11 cellular contexts compared by ENCODE assay signal in the genomic region with DNA sequence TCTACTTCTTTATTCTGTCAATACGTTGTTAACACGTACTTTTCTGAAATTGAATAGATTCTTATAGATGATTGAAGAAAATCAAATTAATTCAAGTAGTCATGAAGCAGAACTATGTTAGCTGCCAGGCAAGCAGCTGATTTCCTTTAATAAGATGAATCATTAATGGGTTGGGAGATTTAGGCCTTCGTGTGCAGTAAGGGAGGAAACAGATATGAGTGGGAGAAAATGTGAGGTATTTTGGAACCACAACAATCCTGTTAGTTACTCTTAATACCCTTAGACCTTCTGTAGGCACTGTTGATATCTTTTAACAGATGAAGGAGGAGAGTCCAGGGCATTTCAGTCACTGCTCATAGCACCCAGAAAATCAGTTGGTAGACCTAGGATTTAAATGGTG.
DNase-seq lines count a peak whose midpoint lies in the region; ATAC-seq, FAIRE-seq and TF ChIP-seq lines count a peak whose summit lies in the region.
"Had no signal": no experiment of that assay in that cellular context is flagged by ENCODE, and none has a peak within 500 bp of the region (broad histone marks: within the 10 kb centered on the region; RNA-seq: fewer than 3 reads in every experiment).

No MANE protein-coding gene starts in this region.

- H3K4me3 Mint-ChIP-seq in osteocyte (ENCODE audit: unreplicated experiment): no peak overlapping the region

- no peak for TF ChIP-seq CTCF in osteocyte (IDR thresholded peaks at IDR 0.05)

- peaks cover 3% of the 10 kb centered on the region for H3K36me3 Mint-ChIP-seq in osteocyte (ENCODE audit: unreplicated experiment)

- DNase-seq in Caki2 (ENCODE audit: low read depth): peak; percentile 43
- peak; percentile 61 for DNase-seq in RCC 7860 (ENCODE audit: low spot score)
- no peak for DNase-seq in osteocyte (ENCODE audit: extremely low spot score, unreplicated experiment)
- DNase-seq in midbrain (lab: John Stamatoyannopoulos, UW): no peak
- no peak for DNase-seq in NCI-H748 treated with DMSO at 0.1 percent for 48 hours (lab: John Stamatoyannopoulos, UW)
- DNase-seq in Ammon's horn (ENCODE audit: low spot score): no peak
- no peak for DNase-seq in HUDEP-2 (lab: John Stamatoyannopoulos, UW; ENCODE audit: unreplicated experiment in 76 of 76)
- DNase-seq: activated naive CD4-positive, alpha-beta T cell treated with anti-CD3 and anti-CD28 coated beads, Interleukin-2, amount 50 U/mL, for 16 hours; head of caudate nucleus; NK-92 treated with Interleukin-12 subunit alpha and Interleukin-12 subunit beta, amount 100 ng/mL, for 24 hours had no signal

- peak; percentile 56 for ATAC-seq in esophagus mucosa

- in situ Hi-C loops in Caki2 (cut with HindIII; ENCODE audit: low pct_unique_long_range_greater_than_20kb, low sequenced_read_pairs): no loop called here

- peak overlapping the region; percentile 42 for H3K27ac Mint-ChIP-seq in osteocyte (ENCODE audit: unreplicated experiment)

- peaks cover 18% of the 10 kb centered on the region for H3K4me1 Mint-ChIP-seq in osteocyte (ENCODE audit: unreplicated experiment)

- H3K9me3 Mint-ChIP-seq in osteocyte (ENCODE audit: unreplicated experiment): no peaks in the 10 kb centered on the region

- FAIRE-seq in RCC 7860 (lab: Jason Lieb, UNC): peak; percentile 91

- H3K27me3 Mint-ChIP-seq in osteocyte (ENCODE audit: unreplicated experiment): no peaks in the 10 kb centered on the region

Comparison
In these comparisons a context has a peak if more than half of its experiments do, and no peak if none do; other contexts are left out.
1. DNase-seq: peak in Caki2 (single experiment) and RCC 7860 (single experiment); none in osteocyte (single experiment), midbrain (single experiment), NCI-H748 treated with DMSO at 0.1 percent for 48 hours (single experiment), Ammon's horn (single experiment) and HUDEP-2 (0 of 76).